In genomic region chr15:83871808-83872559, GRCh38 we compare ENCODE assay signal across 1 cellular context.
TF ChIP-seq lines count a peak whose summit lies in the region.

No MANE protein-coding gene starts in this region.

TF ChIP-seq in SK-N-SH treated with all-trans-retinoic acid at 6 μM for 48 hours, 23 proteins besides CTCF, POLR2A, EP300 and RAD21 (continued from another document):
- TF ChIP-seq, protein P1, sequence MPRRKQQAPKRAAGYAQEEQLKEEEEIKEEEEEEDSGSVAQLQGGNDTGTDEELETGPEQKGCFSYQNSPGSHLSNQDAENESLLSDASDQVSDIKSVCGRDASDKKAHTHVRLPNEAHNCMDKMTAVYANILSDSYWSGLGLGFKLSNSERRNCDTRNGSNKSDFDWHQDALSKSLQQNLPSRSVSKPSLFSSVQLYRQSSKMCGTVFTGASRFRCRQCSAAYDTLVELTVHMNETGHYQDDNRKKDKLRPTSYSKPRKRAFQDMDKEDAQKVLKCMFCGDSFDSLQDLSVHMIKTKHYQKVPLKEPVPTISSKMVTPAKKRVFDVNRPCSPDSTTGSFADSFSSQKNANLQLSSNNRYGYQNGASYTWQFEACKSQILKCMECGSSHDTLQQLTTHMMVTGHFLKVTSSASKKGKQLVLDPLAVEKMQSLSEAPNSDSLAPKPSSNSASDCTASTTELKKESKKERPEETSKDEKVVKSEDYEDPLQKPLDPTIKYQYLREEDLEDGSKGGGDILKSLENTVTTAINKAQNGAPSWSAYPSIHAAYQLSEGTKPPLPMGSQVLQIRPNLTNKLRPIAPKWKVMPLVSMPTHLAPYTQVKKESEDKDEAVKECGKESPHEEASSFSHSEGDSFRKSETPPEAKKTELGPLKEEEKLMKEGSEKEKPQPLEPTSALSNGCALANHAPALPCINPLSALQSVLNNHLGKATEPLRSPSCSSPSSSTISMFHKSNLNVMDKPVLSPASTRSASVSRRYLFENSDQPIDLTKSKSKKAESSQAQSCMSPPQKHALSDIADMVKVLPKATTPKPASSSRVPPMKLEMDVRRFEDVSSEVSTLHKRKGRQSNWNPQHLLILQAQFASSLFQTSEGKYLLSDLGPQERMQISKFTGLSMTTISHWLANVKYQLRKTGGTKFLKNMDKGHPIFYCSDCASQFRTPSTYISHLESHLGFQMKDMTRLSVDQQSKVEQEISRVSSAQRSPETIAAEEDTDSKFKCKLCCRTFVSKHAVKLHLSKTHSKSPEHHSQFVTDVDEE (CRISPR knock-in tag; IDR thresholded peaks at IDR 0.05): no peak
TF ChIP-seq in SK-N-SH treated with all-trans-retinoic acid at 6 μM for 48 hours: peak in this region for 0.
